Comparison of ENCODE assay signal across 21 cellular contexts in the genomic region with DNA sequence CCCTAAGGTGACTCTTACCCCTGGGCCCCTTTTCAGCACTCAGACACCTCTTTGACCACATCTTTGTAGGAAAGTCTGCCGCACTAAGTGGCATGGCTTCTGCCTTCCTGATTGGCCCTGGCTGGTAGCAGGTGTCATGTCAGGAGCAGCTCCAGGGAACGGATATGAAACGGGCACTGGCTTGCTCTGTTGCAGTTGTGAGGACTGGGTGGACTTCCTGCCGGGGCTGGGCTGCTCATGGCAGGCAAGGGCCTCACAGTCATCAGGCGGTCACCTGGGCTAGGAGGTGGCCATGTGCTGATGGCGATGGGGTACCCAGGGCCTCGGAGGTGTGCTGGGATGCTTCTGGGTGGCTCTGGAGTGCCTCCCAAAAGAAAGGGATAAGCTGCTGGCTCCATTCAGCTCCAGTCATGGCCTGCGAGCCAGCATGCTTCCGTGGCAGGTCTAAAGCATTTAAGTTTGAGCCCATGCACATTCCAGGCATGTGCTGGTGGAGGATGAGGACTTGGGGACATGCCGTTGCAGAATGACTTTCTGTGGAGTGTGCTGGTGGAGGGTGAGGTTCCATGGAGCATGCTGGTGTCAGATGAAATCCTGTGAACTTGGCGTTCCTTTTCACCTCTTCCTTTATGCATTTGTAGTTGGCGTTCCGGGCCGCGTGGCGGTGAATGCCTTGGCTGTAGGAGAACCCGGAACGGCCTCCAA.
A peak's percentile ranks its signal among the peaks of the same experiment; 100 is the strongest.
DNase-seq lines count a peak whose midpoint lies in the region; ATAC-seq and TF ChIP-seq lines count a peak whose summit lies in the region.
"Had no signal": no experiment of that assay in that cellular context is flagged by ENCODE, and none has a peak within 500 bp of the region (broad histone marks: within the 10 kb centered on the region; RNA-seq: fewer than 3 reads in every experiment).

No MANE protein-coding gene starts in this region.

- H3K4me3 ChIP-seq in neutrophil (ENCODE audit: low read depth in 1 of 2, low read length in 1 of 2), result no peak overlapping the region
- H3K4me3 ChIP-seq: BLaER1 treated with 17β-estradiol and CSF1 and Interleukin-3, amounts not matched to agents 10 nM and 100 nM; GM12878; GM23338 had no signal

- H3K4me1 ChIP-seq in neutrophil (ENCODE audit: control insufficient read depth in 1 of 2, insufficient read depth in 1 of 2, low read depth in 1 of 2, low read length in 1 of 2), result peaks cover 6% of the 10 kb centered on the region in 2 experiments
- H3K4me1 ChIP-seq: BE2C had no signal

- peak; percentile 25 for DNase-seq in activated effector memory CD4-positive, alpha-beta T cell treated with anti-CD3 and anti-CD28 coated beads, Interleukin-2, amount 50 U/mL, for 16 hours
- DNase-seq in activated effector memory CD4-positive, alpha-beta T cell treated with Interleukin-2 at 50 U/mL for 16 hours, result no peak
- DNase-seq in sciatic nerve (ENCODE audit: low spot score), result peak; percentile 43
- no peak for DNase-seq in stimulated activated CD8-positive, alpha-beta memory T cell treated with anti-CD3 and anti-CD28 coated beads, Interleukin-4, amount 100 ng/mL, for 48 hours
- no peak for DNase-seq in AG08396 (ENCODE audit: low spot score)
- DNase-seq in stimulated activated CD4-positive, alpha-beta T cell treated with anti-CD3 and anti-CD28 coated beads, Interleukin-4, amount 100 ng/mL, for 24 hours, result no peak
- DNase-seq: AML-193; BE2C; CD4-positive, alpha-beta T cell; CD8-positive, alpha-beta memory T cell; DMS 273 treated with DMSO at 0.1 percent for 48 hours; DMS79; EL; GDM1; H9 had no signal

- H3K27ac ChIP-seq in neutrophil, result peak overlapping the region; percentile 57
- H3K27ac ChIP-seq: 22Rv1 had no signal

- no peaks in the 10 kb centered on the region for H3K27me3 ChIP-seq in neutrophil
- H3K27me3 ChIP-seq: BE2C; BLaER1 treated with 17β-estradiol and CSF1 and Interleukin-3, amounts not matched to agents 10 nM and 100 nM had no signal

- H3K9me3 ChIP-seq in neutrophil, result no peaks in the 10 kb centered on the region
- H3K9me3 ChIP-seq: BE2C; BLaER1 treated with 17β-estradiol and CSF1 and Interleukin-3, amounts not matched to agents 10 nM and 100 nM had no signal

- TF ChIP-seq CTCF in neutrophil (IDR thresholded peaks at IDR 0.05), result no peak

- ATAC-seq in sciatic nerve, result no peak
- ATAC-seq: GM12878, GM23338, HCT116 had no signal

- intact Hi-C loops in sciatic nerve (cut with DNase I), result loop anchor here (10.0 kb wide), 1 partner anchor 172 kb away; no protein-coding TSS in a partner anchor

- peaks cover 88% of the 10 kb centered on the region for H3K36me3 ChIP-seq in neutrophil

Comparison
In these comparisons a context has a peak if more than half of its experiments do, and no peak if none do; other contexts are left out.
1. DNase-seq: peak in activated effector memory CD4-positive, alpha-beta T cell treated with anti-CD3 and anti-CD28 coated beads, Interleukin-2, amount 50 U/mL, for 16 hours (single experiment) and sciatic nerve (single experiment); none in activated effector memory CD4-positive, alpha-beta T cell treated with Interleukin-2 at 50 U/mL for 16 hours (single experiment), stimulated activated CD8-positive, alpha-beta memory T cell treated with anti-CD3 and anti-CD28 coated beads, Interleukin-4, amount 100 ng/mL, for 48 hours (single experiment), AG08396 (single experiment) and stimulated activated CD4-positive, alpha-beta T cell treated with anti-CD3 and anti-CD28 coated beads, Interleukin-4, amount 100 ng/mL, for 24 hours (single experiment).